In the genomic region with DNA sequence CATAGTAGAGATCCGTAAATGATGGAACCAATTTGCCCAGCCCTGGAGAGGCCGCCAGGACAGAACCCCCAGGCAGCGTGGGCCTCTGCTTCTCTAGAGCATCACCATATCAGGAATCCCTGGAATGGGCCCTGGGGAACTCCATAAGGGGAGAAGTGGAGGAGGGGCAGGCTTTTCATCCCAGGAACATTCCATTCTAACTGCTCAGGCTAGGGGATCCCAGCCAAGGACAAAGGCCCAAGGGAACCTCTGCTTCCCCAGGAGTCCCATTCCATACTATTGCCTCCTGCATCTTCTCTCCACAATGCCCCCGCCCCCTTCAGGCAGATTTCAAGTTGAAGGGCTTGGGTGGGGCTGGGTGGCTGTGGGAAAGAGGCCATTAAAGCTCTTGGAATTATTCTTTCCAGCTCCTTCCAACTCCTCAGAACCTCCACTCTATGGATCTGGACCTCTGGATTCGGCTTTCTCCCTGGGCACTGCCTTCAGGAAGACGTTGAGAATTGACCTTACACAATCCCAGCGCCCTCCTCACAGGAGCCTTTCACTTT, we compare ENCODE assay signal across 8 cellular contexts. TPM values are rescaled to one million over a fixed set of nuclear protein-coding genes. Genes with fewer than 3 reads are reported as not detected.
A peak's percentile ranks its signal among the peaks of the same experiment; 100 is the strongest.
DNase-seq lines count a peak whose midpoint lies in the region; ATAC-seq and TF ChIP-seq lines count a peak whose summit lies in the region.

No MANE protein-coding gene starts in this region.

- H3K27ac ChIP-seq in transverse colon: peak overlapping the region; percentile 79 to 89 (median 82)

- in situ Hi-C loops in transverse colon (cut with MboI; ENCODE audit: low pct_ligation_motif_present in 1 of 4, low pct_unique_long_range_greater_than_20kb in 1 of 4, low sequenced_read_pairs in 3 of 4): loop anchor here in 1 of 4 donors (10.0 kb wide), 1 partner anchor 95 kb away; no protein-coding TSS in a partner anchor

- intact Hi-C loops in transverse colon (cut with DNase I; ENCODE audit: low total_unique reads): loop anchor here (10.0 kb wide), 1 partner anchor 285 kb away; no protein-coding TSS in a partner anchor

- H3K9me3 ChIP-seq in transverse colon: no peaks in the 10 kb centered on the region

- no peak overlapping the region for H3K4me3 ChIP-seq in transverse colon

- WGBS in transverse colon (ENCODE audit: low coverage in 1 of 2), 2 donors: 51 to 62% methylated on average over 6 to 7 of the region's 7 CpGs

- H3K36me3 ChIP-seq in transverse colon: no peaks in the 10 kb centered on the region

- ATAC-seq in GM19395 (IDR thresholded peaks at IDR 0.05; ENCODE audit: unreplicated experiment): no peak
- no peak for ATAC-seq in HG02885 (IDR thresholded peaks at IDR 0.05; ENCODE audit: poor library complexity, unreplicated experiment)

- peak; percentile 57 for TF ChIP-seq EP300 in transverse colon (IDR thresholded peaks at IDR 0.05; ENCODE audit: low read depth)

- H3K4me1 ChIP-seq in transverse colon: peaks cover 15 to 62% (median 41%) of the 10 kb centered on the region in 4 donors

- DNase-seq in HT-29 (ENCODE audit: low spot score) (peak; percentile 42), dedifferentiated amniotic fluid mesenchymal stem cell (ENCODE audit: extremely low spot score) (peak; percentile 98), left kidney (ENCODE audit: low read depth, low spot score) (peak; percentile 81), transverse colon (peak; percentile 66), NCI-H1092 (lab: John Stamatoyannopoulos, UW) (no peak)
- DNase-seq in activated T-cell treated with anti-CD3 and anti-CD28 coated beads, Interleukin-2, amount 50 U/mL, for 1 hour: no peak

- peaks cover 30% of the 10 kb centered on the region for H3K27me3 ChIP-seq in transverse colon

- no peak for TF ChIP-seq CTCF in transverse colon (IDR thresholded peaks at IDR 0.05)

- TF ChIP-seq POLR2A in transverse colon (IDR thresholded peaks at IDR 0.05): no peak

RNA-seq across cellular contexts. Expression of a gene that starts 6.0 kb away (rescaled TPM):
- total RNA-seq in HT-29 (2014; rRNA removed; shearing (Covaris generic)): 182 and 203 TPM in 2 replicates
- 1 to 10 TPM in 2 of 4 donors, under 1 TPM in 1, not detected in 1; 0.80 to 4.1 (median 2.3) TPM for total RNA-seq in transverse colon

RNA-seq across cellular contexts. Expression of a gene that starts 13.1 kb away (rescaled TPM):
- total RNA-seq in HT-29 (2014; rRNA removed; shearing (Covaris generic)): 1.9 and 2.3 TPM in 2 replicates
- 10 to 100 TPM in 1 of 4 donors, 1 to 10 TPM in 3; 5.2 to 22.5 (median 8.3) TPM for total RNA-seq in transverse colon

RNA-seq across cellular contexts. Expression of a gene that starts 39.2 kb away (rescaled TPM):
- total RNA-seq in HT-29 (2014; rRNA removed; shearing (Covaris generic)): 47.1 and 48.7 TPM in 2 replicates
- 10 to 100 TPM; 11.6 to 36.2 (median 29.8) TPM for total RNA-seq in transverse colon

Comparison
In these comparisons a context has a peak if more than half of its experiments do, and no peak if none do; other contexts are left out.
1. DNase-seq: peak in HT-29 (single experiment), dedifferentiated amniotic fluid mesenchymal stem cell (single experiment), left kidney (single experiment) and transverse colon (single experiment); none in activated T-cell treated with anti-CD3 and anti-CD28 coated beads, Interleukin-2, amount 50 U/mL, for 1 hour (single experiment) and NCI-H1092 (single experiment).
2. RNA of a gene that starts 6.0 kb away (total RNA-seq): 182 to 203 TPM in HT-29; 0.80 to 4.1 TPM in transverse colon; every median in the first group is over 10 times any median in the second.